28 cellular contexts compared by ENCODE assay signal in genomic region chr5:52577546-52577945, GRCh38.
"Had no signal": no experiment of that assay in that cellular context is flagged by ENCODE, and none has a peak within 500 bp of the region (broad histone marks: within the 10 kb centered on the region; RNA-seq: fewer than 3 reads in every experiment).

No MANE protein-coding gene starts in this region.

- H3K4me3 Mint-ChIP-seq: dendritic cell treated with granulocyte-macrophage colony-stimulating factor and Interleukin-4, amounts not matched to agents 40 ng/mL and 50 ng/mL, for 4 days; effector memory CD8-positive, alpha-beta T cell; endodermal cell had no signal

- H3K27me3 ChIP-seq: colonic mucosa, esophagus squamous epithelium, foreskin keratinocyte, gastrocnemius medialis, gastroesophageal sphincter, hepatocyte had no signal

- H3K4me2 ChIP-seq: hepatocyte had no signal

- H3K4me3 ChIP-seq: colonic mucosa, coronary artery, dorsolateral prefrontal cortex, esophagus muscularis mucosa, esophagus squamous epithelium, gastrocnemius medialis, gastroesophageal sphincter, heart left ventricle, heart right ventricle, hepatocyte had no signal

- H3K27ac ChIP-seq: colonic mucosa, coronary artery, dorsolateral prefrontal cortex, epithelial cell of prostate, esophagus muscularis mucosa, esophagus squamous epithelium, foreskin keratinocyte, gastrocnemius medialis, gastroesophageal sphincter, heart left ventricle, heart right ventricle, hepatocyte had no signal

- H3K27ac Mint-ChIP-seq: dendritic cell treated with granulocyte-macrophage colony-stimulating factor and Interleukin-4, amounts not matched to agents 40 ng/mL and 50 ng/mL, for 4 days; effector memory CD8-positive, alpha-beta T cell; endodermal cell had no signal

- ATAC-seq: effector memory CD8-positive, alpha-beta T cell; esophagus mucosa; foreskin keratinocyte; gastrocnemius medialis; gastroesophageal sphincter; heart left ventricle; heart right ventricle had no signal

- H3K9me3 Mint-ChIP-seq: endodermal cell had no signal

- H3K79me2 ChIP-seq: hepatocyte had no signal

- H3K4me1 ChIP-seq: colonic mucosa, esophagus muscularis mucosa, esophagus squamous epithelium, foreskin keratinocyte, gastrocnemius medialis, gastroesophageal sphincter, heart left ventricle, heart right ventricle had no signal

- H2AFZ ChIP-seq: hepatocyte had no signal

- H3K36me3 ChIP-seq: colonic mucosa, esophagus muscularis mucosa, esophagus squamous epithelium, gastrocnemius medialis, gastroesophageal sphincter, heart left ventricle, heart right ventricle had no signal

- H3K4me1 Mint-ChIP-seq: endodermal cell had no signal

- H3K27me3 Mint-ChIP-seq: dendritic cell treated with granulocyte-macrophage colony-stimulating factor and Interleukin-4, amounts not matched to agents 40 ng/mL and 50 ng/mL, for 4 days had no signal

- H3K9me3 ChIP-seq: colonic mucosa, esophagus muscularis mucosa, esophagus squamous epithelium, gastrocnemius medialis, gastroesophageal sphincter, heart left ventricle, heart right ventricle had no signal

- FAIRE-seq: endometrium, endothelial cell of umbilical vein had no signal

- DNase-seq: colonic mucosa; cortex of kidney; dermis blood vessel endothelial cell; dorsolateral prefrontal cortex; effector CD4-positive, alpha-beta T cell; effector CD8-positive, alpha-beta T cell; effector memory CD4-positive, alpha-beta T cell; effector memory CD8-positive, alpha-beta T cell; endodermal cell; erythroblast; esophagus squamous epithelium; foreskin fibroblast; foreskin keratinocyte; foreskin melanocyte; gastrocnemius medialis; glutamatergic neuron; head of caudate nucleus; heart left ventricle; heart right ventricle had no signal
